ENCODE assay signal across 18 cellular contexts in the genomic region with DNA sequence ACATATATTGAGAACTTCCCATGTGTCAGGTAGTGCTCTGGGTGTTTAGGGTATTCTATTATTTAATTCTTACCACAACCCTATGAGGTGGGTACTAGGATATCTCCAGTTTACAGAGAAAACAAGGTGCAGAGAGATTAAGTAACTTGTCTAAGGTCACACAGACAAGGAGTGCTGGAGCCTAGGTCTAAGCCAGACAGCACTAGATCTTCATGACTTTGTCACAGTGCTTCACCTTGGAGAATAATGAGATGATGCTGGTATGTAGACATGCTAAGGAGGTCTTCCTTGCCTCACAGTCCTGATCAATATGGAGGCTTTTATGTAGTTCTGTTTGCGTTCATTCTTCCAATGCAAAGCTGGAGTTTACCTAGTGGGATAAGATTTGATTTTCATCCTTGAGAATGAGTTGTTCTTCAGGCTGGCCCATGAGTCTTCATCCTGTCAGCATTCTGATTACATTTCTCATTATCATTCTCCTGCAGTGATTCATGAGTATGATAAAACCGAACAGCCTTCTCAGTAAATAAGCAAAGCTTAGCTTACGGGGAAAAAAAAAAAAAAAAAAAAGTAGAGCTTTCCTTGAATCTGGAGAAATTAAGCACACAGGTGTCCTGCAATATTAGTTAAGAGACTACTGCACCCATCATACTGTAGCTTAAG.
DNase-seq lines count a peak whose midpoint lies in the region; ATAC-seq and TF ChIP-seq lines count a peak whose summit lies in the region.
"Had no signal": no experiment of that assay in that cellular context is flagged by ENCODE, and none has a peak within 500 bp of the region (broad histone marks: within the 10 kb centered on the region; RNA-seq: fewer than 3 reads in every experiment).

No MANE protein-coding gene starts in this region.

- H3K9me3 ChIP-seq in neuronal stem cell (replicated peaks in 1 of 2; ENCODE audit: control insufficient read depth in 2 of 2, insufficient read depth in 1 of 2, low read depth in 1 of 2, low read length in 2 of 2): no peaks in the 10 kb centered on the region

- CTCF ChIA-PET in RWPE1 (lab: Yijun Ruan, JAX): interaction anchor here (0.8 to 1.2 kb wide), 3 partner anchors 18 to 179 kb away, joined by 3 to 4 read pairs (median 3); no protein-coding TSS in a partner anchor

- H3K23ac ChIP-seq in neuronal stem cell (ENCODE audit: low read depth, low read length, poor library complexity): no peak overlapping the region

- DNase-seq in Daoy (ENCODE audit: low read depth) (peak; percentile 75), RWPE1 (ENCODE audit: low spot score) (peak; percentile 92), epithelial cell of prostate (ENCODE audit: low read depth, low spot score) (peak; percentile 59), omental fat pad (ENCODE audit: low spot score) (no peak), neuronal stem cell (ENCODE audit: low spot score) (no peak), DMS 273 treated with DMSO at 0.1 percent for 48 hours (lab: John Stamatoyannopoulos, UW) (no peak)
- DNase-seq in effector CD4-positive, alpha-beta T cell: no peak
- DNase-seq: activated CD4-positive, CD25-positive, alpha-beta regulatory T cell treated with anti-CD3 and anti-CD28 coated beads, Interleukin-2, amount 50 U/mL, for 72 hours; activated T-cell treated with anti-CD3 and anti-CD28 coated beads, Interleukin-2, amount 50 U/mL, for 48 hours; aorta; C1 segment of cervical spinal cord; GDM1; KG1; NCI-H2029; NK-92 treated with Interleukin-12 subunit alpha and Interleukin-12 subunit beta, amount 100 ng/mL, for 24 hours; stimulated activated CD4-positive, alpha-beta T cell treated with anti-CD3 and anti-CD28 coated beads, Interleukin-4, amount 100 ng/mL, for 4 hours; stimulated activated naive CD8-positive, alpha-beta T cell treated with anti-CD3 and anti-CD28 coated beads, Interleukin-15, Interleukin-2, amounts not matched to agents 100 U/mL and 50 U/mL, for 24 hours had no signal

- no peaks in the 10 kb centered on the region for H3K36me3 ChIP-seq in neuronal stem cell (replicated peaks in 1 of 2; ENCODE audit: control insufficient read depth in 2 of 2, insufficient read depth in 2 of 2, low read length in 2 of 2)

- H2BK15ac ChIP-seq in neuronal stem cell (ENCODE audit: low read length): no peak overlapping the region

- H2BK12ac ChIP-seq in neuronal stem cell (ENCODE audit: low read length): no peak overlapping the region

- POLR2A ChIA-PET in RWPE1 (lab: Yijun Ruan, JAX; ENCODE audit: low non-redundant PET): no interaction called here

- TF ChIP-seq CTCF in RWPE1 (conservative IDR thresholded peaks at IDR 0.05; ENCODE audit: low read depth): no peak
- no peak for TF ChIP-seq CTCF in omental fat pad (IDR thresholded peaks at IDR 0.05)

- H2BK5ac ChIP-seq in neuronal stem cell (ENCODE audit: low read length): no peak overlapping the region

- H3K4me3 ChIP-seq in neuronal stem cell (ENCODE audit: low read length in 2 of 2): no peak overlapping the region

- H3K4me1 ChIP-seq in neuronal stem cell (ENCODE audit: control insufficient read depth in 2 of 2, insufficient read depth in 1 of 2, low read depth in 1 of 2, low read length in 2 of 2): peaks cover 17 to 33% of the 10 kb centered on the region in 2 donors

- no peaks in the 10 kb centered on the region for H3K79me1 ChIP-seq in neuronal stem cell (ENCODE audit: low read depth, low read length)

- peak; percentile 63 for ATAC-seq in omental fat pad (ENCODE audit: low FRiP score)
- ATAC-seq in HG02610 (IDR thresholded peaks at IDR 0.05; ENCODE audit: unreplicated experiment): no peak
- ATAC-seq: stimulated activated naive CD8-positive, alpha-beta T cell treated with anti-CD3 and anti-CD28 coated beads, Interleukin-15, Interleukin-2, amounts not matched to agents 100 U/mL and 50 U/mL, for 24 hours had no signal

- H3K4me2 ChIP-seq in neuronal stem cell (ENCODE audit: insufficient read depth, low read length, poor library complexity, severe bottlenecking): no peak overlapping the region

- H4K91ac ChIP-seq in neuronal stem cell (ENCODE audit: low read depth, low read length, poor library complexity): no peak overlapping the region

- H3K27ac ChIP-seq in RWPE1 (peak overlapping the region; percentile 67), epithelial cell of prostate (peak overlapping the region; percentile 83), neuronal stem cell (replicated peaks; ENCODE audit: low read length) (no peak overlapping the region)

- H4K8ac ChIP-seq in neuronal stem cell (ENCODE audit: low read depth, low read length): no peak overlapping the region

- no peak overlapping the region for H2AK5ac ChIP-seq in neuronal stem cell (ENCODE audit: low read depth, low read length)

- H3K9ac ChIP-seq in neuronal stem cell (ENCODE audit: low read depth, low read length, poor library complexity): no peak overlapping the region

- H3K27me3 ChIP-seq in neuronal stem cell (ENCODE audit: control insufficient read depth in 3 of 3, insufficient read depth in 3 of 3, low read depth in 1 of 3, low read length in 3 of 3): no peaks in the 10 kb centered on the region

- no peak overlapping the region for H3K4ac ChIP-seq in neuronal stem cell (ENCODE audit: low read length)

- WGBS in neuronal stem cell (ENCODE audit: extremely low coverage in 2 of 2, insufficient read length in 2 of 2, insufficient replicate concordance in 1 of 2), 2 donors: no CpG with 5 or more reads among the region's 3 CpGs

- no peak overlapping the region for H2AFZ ChIP-seq in neuronal stem cell (ENCODE audit: low read length)

- H3K18ac ChIP-seq in neuronal stem cell (ENCODE audit: low read length): no peak overlapping the region

- no peak overlapping the region for H3K14ac ChIP-seq in neuronal stem cell (ENCODE audit: low read length)

- H2BK120ac ChIP-seq in neuronal stem cell (ENCODE audit: low read depth, low read length): no peak overlapping the region

Comparison
In these comparisons a context has a peak if more than half of its experiments do, and no peak if none do; other contexts are left out.
1. DNase-seq: peak in Daoy (single experiment), RWPE1 (single experiment) and epithelial cell of prostate (single experiment); none in omental fat pad (single experiment), effector CD4-positive, alpha-beta T cell (single experiment), neuronal stem cell (single experiment) and DMS 273 treated with DMSO at 0.1 percent for 48 hours (single experiment).